ENCODE assay signal across 8 cellular contexts in genomic region chr11:59144579-59145345, GRCh38. TPM values are rescaled to one million over a fixed set of nuclear protein-coding genes. Genes with fewer than 3 reads are reported as not detected.
DNase-seq lines count a peak whose midpoint lies in the region; ATAC-seq and TF ChIP-seq lines count a peak whose summit lies in the region.

No MANE protein-coding gene starts in this region.

- peaks cover 0 to 32% (median 4%) of the 10 kb centered on the region in 3 donors for H3K4me1 ChIP-seq in gastroesophageal sphincter

- peak in 1 of 4 experiments; percentile 20 for TF ChIP-seq CTCF in gastroesophageal sphincter (IDR thresholded peaks at IDR 0.05)

- TF ChIP-seq POLR2A in gastroesophageal sphincter (IDR thresholded peaks at IDR 0.05) = no peak

- 0% methylated on average over 8 to 10 of the region's 39 CpGs for whole genome bisulfite sequencing in gastroesophageal sphincter (ENCODE audit: low coverage in 1 of 2), 2 donors

- DNase-seq in DMS79 (lab: John Stamatoyannopoulos, UW) (peak; percentile 95), RPMI8226 (peak; percentile 90), non-pigmented ciliary epithelial cell (ENCODE audit: low read depth) (peak; percentile 35), superior temporal gyrus (ENCODE audit: extremely low spot score) (peak; percentile 77)
- peak; percentile 94 for DNase-seq in Jurkat, Clone E6-1 (ENCODE audit: low read depth, low spot score)
- peak; percentile 39 for DNase-seq in activated gamma-delta T cell treated with anti-CD3 and anti-CD28 coated beads, Interleukin-2, amount 50 U/mL, for 16 hours (ENCODE audit: low read depth)

- peak; percentile 54 for ATAC-seq in GM21576 (IDR thresholded peaks at IDR 0.05; ENCODE audit: unreplicated experiment)
- peak; percentile 77 for ATAC-seq in gastroesophageal sphincter

- peak overlapping the region; percentile 74 for H3K4me3 ChIP-seq in Jurkat, Clone E6-1 (ENCODE audit: low read length)
- H3K4me3 ChIP-seq in gastroesophageal sphincter = peak overlapping the region; percentile 52 to 78

- TF ChIP-seq EP300 in gastroesophageal sphincter (IDR thresholded peaks at IDR 0.05) = no peak

- H3K27ac ChIP-seq in gastroesophageal sphincter = peak overlapping the region; percentile 51 to 93 (median 89)

- no peaks in the 10 kb centered on the region for H3K9me3 ChIP-seq in gastroesophageal sphincter

- H3K36me3 ChIP-seq in gastroesophageal sphincter = peaks cover 0 to 7% of the 10 kb centered on the region in 2 donors

- H3K27me3 ChIP-seq in gastroesophageal sphincter = no peaks in the 10 kb centered on the region

RNA-seq across cellular contexts. Expression of gene FAM111A, which starts 2.1 kb away (rescaled TPM):
- 65.8 TPM for polyA plus RNA-seq in Jurkat, Clone E6-1 (2012; ENCODE audit: insufficient read depth, insufficient read length)
- 10 to 100 TPM; 12.8 to 49.2 (median 22.7) TPM for total RNA-seq in gastroesophageal sphincter

RNA-seq across cellular contexts. Expression of gene DTX4, which starts 27.2 kb away (rescaled TPM):
- polyA plus RNA-seq in Jurkat, Clone E6-1 (2012; ENCODE audit: insufficient read depth, insufficient read length) = 7.2 TPM
- 1 to 10 TPM; 2.0 to 6.8 (median 6.2) TPM for total RNA-seq in gastroesophageal sphincter

RNA-seq across cellular contexts. Expression of gene FAM111B, which starts 37.7 kb away (rescaled TPM):
- polyA plus RNA-seq in Jurkat, Clone E6-1 (2012; ENCODE audit: insufficient read depth, insufficient read length) = 26.3 TPM
- 1 to 10 TPM in 1 of 4 donors, under 1 TPM in 1, not detected in 2; 0.13 to 1.4 TPM for total RNA-seq in gastroesophageal sphincter

RNA-seq across cellular contexts. Expression of gene GLYATL1B, which starts 58.7 kb away (rescaled TPM):
- polyA plus RNA-seq in Jurkat, Clone E6-1 (2012; ENCODE audit: insufficient read depth, insufficient read length) = not detected
- total RNA-seq in gastroesophageal sphincter = not detected

Comparison
In these comparisons a context has a peak if more than half of its experiments do, and no peak if none do; other contexts are left out.
1. Peak in every context shown above with its lines: DNase-seq, ATAC-seq, H3K4me3 ChIP-seq and H3K27ac ChIP-seq.
2. DNase-seq: peak in every context shown above with its lines; median percentile 95 in DMS79; 94 in Jurkat, Clone E6-1; 90 in RPMI8226; 77 in superior temporal gyrus; 39 in activated gamma-delta T cell treated with anti-CD3 and anti-CD28 coated beads, Interleukin-2, amount 50 U/mL, for 16 hours; 35 in non-pigmented ciliary epithelial cell.